24 cellular contexts compared by ENCODE assay signal in the genomic region with DNA sequence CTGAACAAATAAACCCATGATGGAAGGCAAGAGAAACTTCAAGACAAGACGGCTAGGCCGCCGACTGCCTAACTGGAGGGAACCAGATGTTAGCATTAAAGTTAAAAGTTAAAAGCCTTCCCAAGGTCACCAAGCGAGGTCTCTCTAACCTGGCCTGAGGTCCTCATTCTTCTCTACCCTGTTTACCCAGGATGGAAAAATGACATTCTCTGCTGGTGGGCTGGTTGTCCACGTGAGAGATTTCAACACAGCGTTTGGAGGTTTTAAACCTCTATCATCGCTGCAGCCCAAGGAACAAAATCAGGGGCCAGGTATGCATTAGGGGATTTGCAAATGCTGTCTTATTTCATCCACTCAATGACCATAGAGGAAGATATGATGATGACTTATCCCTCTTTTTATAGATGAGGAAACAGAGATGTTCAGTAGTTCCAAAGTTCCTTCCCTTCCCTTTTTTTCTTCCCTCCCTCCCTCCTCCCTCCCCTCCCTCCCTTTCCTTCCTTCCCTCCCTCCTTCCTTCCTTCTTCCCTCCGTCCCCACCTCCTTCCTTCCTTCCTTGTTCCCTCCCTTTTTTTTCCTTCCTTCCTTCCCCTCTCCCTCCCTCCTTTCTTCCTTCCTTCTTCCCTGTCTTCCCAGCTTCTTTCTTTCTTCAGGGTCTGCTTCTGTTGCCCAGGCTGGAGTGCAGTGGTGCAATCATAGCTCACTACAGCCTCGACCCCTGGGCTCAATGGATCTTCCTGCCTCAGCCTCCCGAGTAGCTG.
DNase-seq lines count a peak whose midpoint lies in the region; ATAC-seq, FAIRE-seq and TF ChIP-seq lines count a peak whose summit lies in the region.
"Had no signal": no experiment of that assay in that cellular context is flagged by ENCODE, and none has a peak within 500 bp of the region (broad histone marks: within the 10 kb centered on the region; RNA-seq: fewer than 3 reads in every experiment).

No MANE protein-coding gene starts in this region.

- H3K4me3 Mint-ChIP-seq in T-helper 2 cell treated with Interferon-gamma antibody and Interleukin-4, amounts not matched to agents 5 μg/mL and 100 μg/mL, for 36 hours, result no peak overlapping the region
- H3K4me3 Mint-ChIP-seq: activated naive CD8-positive, alpha-beta T cell treated with anti-CD3 and anti-CD28 coated beads, Interleukin-2, amount 10 ng/mL, durations not matched to agents 7 days and 5 days; activated T-cell treated with anti-CD3 and anti-CD28 coated beads, Interleukin-2, amount 50 U/mL, for 4 hours; brain; CD4-positive, alpha-beta T cell; naive thymus-derived CD8-positive, alpha-beta T cell had no signal

- peak; percentile 14 to 49 (median 30) for ATAC-seq in pancreas
- ATAC-seq in HG02885 (IDR thresholded peaks at IDR 0.05; ENCODE audit: poor library complexity, unreplicated experiment), result no peak
- ATAC-seq: naive thymus-derived CD8-positive, alpha-beta T cell had no signal

- H3K9me3 Mint-ChIP-seq in T-helper 2 cell treated with Interferon-gamma antibody and Interleukin-4, amounts not matched to agents 5 μg/mL and 100 μg/mL, for 36 hours, result no peaks in the 10 kb centered on the region
- H3K9me3 Mint-ChIP-seq: activated naive CD8-positive, alpha-beta T cell treated with anti-CD3 and anti-CD28 coated beads, Interleukin-2, amount 10 ng/mL, durations not matched to agents 7 days and 5 days; activated T-cell treated with anti-CD3 and anti-CD28 coated beads, Interleukin-2, amount 50 U/mL, for 4 hours; brain; CD4-positive, alpha-beta T cell had no signal

- H3K27ac ChIP-seq in BLaER1 treated with 17β-estradiol and CSF1 and Interleukin-3, amounts not matched to agents 10 nM and 100 nM, result peak overlapping the region in 9 of 11 experiments; percentile 2 to 54 (median 35); a peak in 12 of 22 replicates
- H3K27ac ChIP-seq in HUES48 (ENCODE audit: low read depth, low read length), result peak overlapping the region; percentile 40
- H3K27ac ChIP-seq in pancreas, result peak overlapping the region; percentile 22 to 93 (median 79)

- FAIRE-seq in pancreas (lab: Jason Lieb, UNC), result no peak
- FAIRE-seq: colon had no signal

- no peaks in the 10 kb centered on the region for H3K36me3 Mint-ChIP-seq in T-helper 2 cell treated with Interferon-gamma antibody and Interleukin-4, amounts not matched to agents 5 μg/mL and 100 μg/mL, for 36 hours (ENCODE audit: low read depth)
- H3K36me3 Mint-ChIP-seq: activated naive CD8-positive, alpha-beta T cell treated with anti-CD3 and anti-CD28 coated beads, Interleukin-2, amount 10 ng/mL, durations not matched to agents 7 days and 5 days; naive thymus-derived CD8-positive, alpha-beta T cell had no signal

- no peaks in the 10 kb centered on the region for H3K27me3 ChIP-seq in BLaER1 treated with 17β-estradiol and CSF1 and Interleukin-3, amounts not matched to agents 10 nM and 100 nM
- H3K27me3 ChIP-seq in HUES48 (ENCODE audit: control insufficient read depth, insufficient read depth, low read length), result no peaks in the 10 kb centered on the region
- no peaks in the 10 kb centered on the region for H3K27me3 ChIP-seq in pancreas
- H3K27me3 ChIP-seq: sigmoid colon had no signal

- H3K4me1 ChIP-seq in BLaER1 treated with 17β-estradiol and CSF1 and Interleukin-3, amounts not matched to agents 10 nM and 100 nM, result peaks cover 28 to 90% (median 68%) of the 10 kb centered on the region in 10 experiments
- H3K4me1 ChIP-seq in HUES48 (ENCODE audit: control insufficient read depth, insufficient read depth, low read length) (peaks cover 28% of the 10 kb centered on the region), pancreas (peaks cover 33 to 51% (median 46%) of the 10 kb centered on the region in 3 donors)

- H3K4me1 Mint-ChIP-seq in T-helper 2 cell treated with Interferon-gamma antibody and Interleukin-4, amounts not matched to agents 5 μg/mL and 100 μg/mL, for 36 hours (ENCODE audit: low read depth), result no peaks in the 10 kb centered on the region
- H3K4me1 Mint-ChIP-seq: activated naive CD8-positive, alpha-beta T cell treated with anti-CD3 and anti-CD28 coated beads, Interleukin-2, amount 10 ng/mL, durations not matched to agents 7 days and 5 days had no signal

- TF ChIP-seq CTCF in pancreas (IDR thresholded peaks at IDR 0.05), result no peak

- intact Hi-C loops in pancreas (cut with DNase I), result loop anchor here in 1 of 3 donors (5.0 kb wide), 1 partner anchor 78 kb away; the partner anchor contains the start of gene INSR

- H4K20me1 ChIP-seq in BLaER1 treated with 17β-estradiol and CSF1 and Interleukin-3, amounts not matched to agents 10 nM and 100 nM, result peaks cover 35 to 97% (median 85%) of the 10 kb centered on the region in 11 experiments; a peak in 20 of 22 replicates

- peaks cover 0 to 82% (median 61%) of the 10 kb centered on the region in 11 experiments; a peak in 17 of 22 replicates for H3K36me3 ChIP-seq in BLaER1 treated with 17β-estradiol and CSF1 and Interleukin-3, amounts not matched to agents 10 nM and 100 nM
- no peaks in the 10 kb centered on the region for H3K36me3 ChIP-seq in HUES48 (ENCODE audit: control insufficient read depth, insufficient read depth, low read length)
- no peaks in the 10 kb centered on the region for H3K36me3 ChIP-seq in pancreas
- H3K36me3 ChIP-seq: sigmoid colon had no signal

- DNase-seq in dedifferentiated amniotic fluid mesenchymal stem cell (ENCODE audit: extremely low spot score) (peak; percentile 13), pancreas (peak in 3 of 6 donors; percentile 37 to 66 (median 51)), NCI-H1436 (lab: John Stamatoyannopoulos, UW) (no peak), GM03348 (ENCODE audit: low spot score) (no peak)
- no peak for DNase-seq in T-helper 2 cell treated with Interferon-gamma antibody and Interleukin-4, amounts not matched to agents 5 μg/mL and 100 μg/mL, for 36 hours (ENCODE audit: low spot score)
- DNase-seq: activated CD4-positive, alpha-beta T cell treated with anti-CD3 and anti-CD28 coated beads for 1 hour; activated CD8-positive, alpha-beta memory T cell treated with anti-CD3 and anti-CD28 coated beads for 24 hours; activated naive CD8-positive, alpha-beta T cell treated with anti-CD3 and anti-CD28 coated beads, Interleukin-2, amount 10 ng/mL, durations not matched to agents 7 days and 5 days; activated T-cell treated with anti-CD3 and anti-CD28 coated beads, Interleukin-2, amount 50 U/mL, for 4 hours; CD4-positive, alpha-beta T cell; DMS153; GDM1; mesendoderm; naive thymus-derived CD8-positive, alpha-beta T cell; NCI-H1092 treated with DMSO at 0.1 percent for 48 hours; NCI-H2081; NCI-H446 treated with DMSO at 0.1 percent for 48 hours; SIG-M5; sigmoid colon had no signal

- 26 to 31% methylated on average over 10 of the region's 10 CpGs for WGBS in pancreas, 2 donors

- peak overlapping the region; percentile 14 to 72 (median 40); a peak in 21 of 22 replicates for H3K4me2 ChIP-seq in BLaER1 treated with 17β-estradiol and CSF1 and Interleukin-3, amounts not matched to agents 10 nM and 100 nM

- no peaks in the 10 kb centered on the region for H3K27me3 Mint-ChIP-seq in T-helper 2 cell treated with Interferon-gamma antibody and Interleukin-4, amounts not matched to agents 5 μg/mL and 100 μg/mL, for 36 hours (ENCODE audit: low read depth)
- H3K27me3 Mint-ChIP-seq: brain; CD4-positive, alpha-beta T cell; naive thymus-derived CD8-positive, alpha-beta T cell had no signal

- H3K27ac Mint-ChIP-seq in T-helper 2 cell treated with Interferon-gamma antibody and Interleukin-4, amounts not matched to agents 5 μg/mL and 100 μg/mL, for 36 hours, result no peak overlapping the region
- H3K27ac Mint-ChIP-seq: activated naive CD8-positive, alpha-beta T cell treated with anti-CD3 and anti-CD28 coated beads, Interleukin-2, amount 10 ng/mL, durations not matched to agents 7 days and 5 days; brain; CD4-positive, alpha-beta T cell had no signal

- H3K9me3 ChIP-seq in BLaER1 treated with 17β-estradiol and CSF1 and Interleukin-3, amounts not matched to agents 10 nM and 100 nM (replicated peaks in 1 of 11), result peaks cover 0 to 17% (median 0%) of the 10 kb centered on the region in 11 experiments; a peak in 4 of 22 replicates
- H3K9me3 ChIP-seq in HUES48 (ENCODE audit: control insufficient read depth, insufficient read depth, low read length), result no peaks in the 10 kb centered on the region
- no peaks in the 10 kb centered on the region for H3K9me3 ChIP-seq in pancreas
- H3K9me3 ChIP-seq: sigmoid colon had no signal

- peak overlapping the region in 1 of 11 experiments; percentile 4; a peak in 1 of 22 replicates for H3K9ac ChIP-seq in BLaER1 treated with 17β-estradiol and CSF1 and Interleukin-3, amounts not matched to agents 10 nM and 100 nM
- H3K9ac ChIP-seq in HUES48 (ENCODE audit: low read depth, low read length), result no peak overlapping the region

- no peak overlapping the region for H3K4me3 ChIP-seq in BLaER1 treated with 17β-estradiol and CSF1 and Interleukin-3, amounts not matched to agents 10 nM and 100 nM
- H3K4me3 ChIP-seq in HUES48 (ENCODE audit: low read depth, low read length) (no peak overlapping the region), pancreas (no peak overlapping the region)
- H3K4me3 ChIP-seq: sigmoid colon had no signal
